Comparison of ENCODE assay signal across 7 cellular contexts in genomic region chr3:3998140-3998977, GRCh38.
DNase-seq lines count a peak whose midpoint lies in the region; ATAC-seq and TF ChIP-seq lines count a peak whose summit lies in the region.

No MANE protein-coding gene starts in this region.

- H3K4me3 ChIP-seq in DOHH2 (ENCODE audit: low read length), result no peak overlapping the region
- no peak overlapping the region for H3K4me3 ChIP-seq in naive thymus-derived CD4-positive, alpha-beta T cell (ENCODE audit: low read length)

- H3K27me3 ChIP-seq in DOHH2 (ENCODE audit: control insufficient read depth, low read length), result no peaks in the 10 kb centered on the region
- H3K27me3 ChIP-seq in naive thymus-derived CD4-positive, alpha-beta T cell (ENCODE audit: control insufficient read depth in 2 of 2, insufficient read depth in 2 of 2, low read length in 2 of 2), result no peaks in the 10 kb centered on the region

- H3K9me3 Mint-ChIP-seq in MCF 10A (ENCODE audit: unreplicated experiment), result no peaks in the 10 kb centered on the region
- H3K9me3 Mint-ChIP-seq in naive thymus-derived CD4-positive, alpha-beta T cell, result peaks cover 0 to 6% (median 0%) of the 10 kb centered on the region in 11 donors

- no peaks in the 10 kb centered on the region for H3K36me3 Mint-ChIP-seq in MCF 10A (ENCODE audit: insufficient read depth, unreplicated experiment)
- H3K36me3 Mint-ChIP-seq in naive thymus-derived CD4-positive, alpha-beta T cell, result peaks cover 0 to 5% (median 0%) of the 10 kb centered on the region in 5 donors

- POLR2A ChIA-PET in MCF 10A (lab: Yijun Ruan, JAX), result interaction anchor here (0.6 to 2.4 kb wide), 2 partner anchors 74 to 798 kb away, joined by 4 to 8 read pairs; no protein-coding TSS in a partner anchor
- POLR2A ChIA-PET in naive thymus-derived CD4-positive, alpha-beta T cell (lab: Charles Lee), result interaction anchor here (0.6 kb wide), 1 partner anchor 798 kb away, joined by 3 read pairs; no protein-coding TSS in a partner anchor

- intact Hi-C loops in MCF 10A (cut with micrococcal nuclease), result loop anchor here (1.0 to 10.0 kb wide), 4 partner anchors 184 to 798 kb away; no protein-coding TSS in a partner anchor
- intact Hi-C loops in naive thymus-derived CD4-positive, alpha-beta T cell (cut with micrococcal nuclease), result loop anchor here (1.0 to 10.0 kb wide), 2 partner anchors 276 to 292 kb away; no protein-coding TSS in a partner anchor

- ATAC-seq in GM19023 (IDR thresholded peaks at IDR 0.05; ENCODE audit: unreplicated experiment) (peak; percentile 85), HG03139 (IDR thresholded peaks at IDR 0.05; ENCODE audit: unreplicated experiment) (peak; percentile 91)
- ATAC-seq in naive thymus-derived CD4-positive, alpha-beta T cell, result peak; percentile 46

- CTCF ChIA-PET in MCF 10A (lab: Yijun Ruan, JAX), result interaction anchor here (0.5 to 9.0 kb wide), 55 partner anchors 9 to 808 kb away, joined by 3 to 176 read pairs (median 4); no protein-coding TSS in a partner anchor
- CTCF ChIA-PET in naive thymus-derived CD4-positive, alpha-beta T cell (lab: Charles Lee), result interaction anchor here (1.6 to 2.7 kb wide), 2 partner anchors 797 to 799 kb away, joined by 4 to 28 read pairs; no protein-coding TSS in a partner anchor

- H3K4me2 ChIP-seq in DOHH2 (ENCODE audit: low read length), result no peak overlapping the region

- TF ChIP-seq CTCF in DOHH2 (IDR thresholded peaks at IDR 0.05; ENCODE audit: low read depth, low read length, poor library complexity, severe bottlenecking) (peak; percentile 82), MCF 10A (IDR thresholded peaks at IDR 0.05; ENCODE audit: unreplicated experiment) (peak; percentile 67)

- H3K9me3 ChIP-seq in DOHH2 (ENCODE audit: control insufficient read depth, insufficient read depth, low read length), result no peaks in the 10 kb centered on the region
- H3K9me3 ChIP-seq in naive thymus-derived CD4-positive, alpha-beta T cell (ENCODE audit: control insufficient read depth in 2 of 3, low read length in 3 of 3), result no peaks in the 10 kb centered on the region

- DNase-seq in NCI-H526 treated with DMSO at 0.1 percent for 48 hours (lab: John Stamatoyannopoulos, UW) (peak; percentile 61), MCF 10A (ENCODE audit: unreplicated experiment) (peak; percentile 61)
- peak in 5 of 9 donors; percentile 11 to 39 (median 24) for DNase-seq in naive thymus-derived CD4-positive, alpha-beta T cell
- no peak for DNase-seq in activated CD4-positive, CD25-positive, alpha-beta regulatory T cell treated with anti-CD3 and anti-CD28 coated beads, Interleukin-2, amount 50 U/mL, for 72 hours

- H3K36me3 ChIP-seq in DOHH2 (ENCODE audit: control insufficient read depth, low read length), result no peaks in the 10 kb centered on the region
- H3K36me3 ChIP-seq in naive thymus-derived CD4-positive, alpha-beta T cell (ENCODE audit: control insufficient read depth in 2 of 3, insufficient read depth in 3 of 3, low read length in 3 of 3), result no peaks in the 10 kb centered on the region

- H3K4me1 ChIP-seq in DOHH2 (ENCODE audit: control insufficient read depth, low read length), result no peaks in the 10 kb centered on the region
- no peaks in the 10 kb centered on the region for H3K4me1 ChIP-seq in naive thymus-derived CD4-positive, alpha-beta T cell (ENCODE audit: control insufficient read depth in 2 of 2, insufficient read depth in 2 of 2, low read length in 2 of 2)

- no peaks in the 10 kb centered on the region for H3K9me2 ChIP-seq in DOHH2 (replicated peaks; ENCODE audit: control insufficient read depth, low read length)

- no peaks in the 10 kb centered on the region for H3F3A ChIP-seq in DOHH2 (ENCODE audit: control insufficient read depth, insufficient read depth)

- H4K20me1 ChIP-seq in DOHH2 (ENCODE audit: control insufficient read depth, insufficient read depth, low read depth, low read length), result no peaks in the 10 kb centered on the region

- H3K27ac Mint-ChIP-seq in MCF 10A (ENCODE audit: low read depth, unreplicated experiment), result no peak overlapping the region
- H3K27ac Mint-ChIP-seq in naive thymus-derived CD4-positive, alpha-beta T cell, result no peak overlapping the region

- H3K79me2 ChIP-seq in DOHH2 (ENCODE audit: control insufficient read depth, low read length), result no peaks in the 10 kb centered on the region

- no peak overlapping the region for H3K4me3 Mint-ChIP-seq in MCF 10A (ENCODE audit: unreplicated experiment)
- H3K4me3 Mint-ChIP-seq in naive thymus-derived CD4-positive, alpha-beta T cell, result no peak overlapping the region

- H3K4me1 Mint-ChIP-seq in MCF 10A (ENCODE audit: insufficient read depth, unreplicated experiment), result no peaks in the 10 kb centered on the region
- H3K4me1 Mint-ChIP-seq in naive thymus-derived CD4-positive, alpha-beta T cell, result no peaks in the 10 kb centered on the region

- H3K27ac ChIP-seq in DOHH2 (ENCODE audit: low read depth, low read length), result no peak overlapping the region
- H3K27ac ChIP-seq in naive thymus-derived CD4-positive, alpha-beta T cell (ENCODE audit: low read depth, low read length), result no peak overlapping the region

- H3K27me3 Mint-ChIP-seq in MCF 10A (ENCODE audit: insufficient read depth, unreplicated experiment), result no peaks in the 10 kb centered on the region
- peaks cover 0 to 3% (median 0%) of the 10 kb centered on the region in 5 donors for H3K27me3 Mint-ChIP-seq in naive thymus-derived CD4-positive, alpha-beta T cell

- BruUV-seq in MCF 10A (replicated peaks; lab: Mats Ljungman, UMichigan), result no TSS peak
